ENCODE assay signal across 17 cellular contexts in the genomic region with DNA sequence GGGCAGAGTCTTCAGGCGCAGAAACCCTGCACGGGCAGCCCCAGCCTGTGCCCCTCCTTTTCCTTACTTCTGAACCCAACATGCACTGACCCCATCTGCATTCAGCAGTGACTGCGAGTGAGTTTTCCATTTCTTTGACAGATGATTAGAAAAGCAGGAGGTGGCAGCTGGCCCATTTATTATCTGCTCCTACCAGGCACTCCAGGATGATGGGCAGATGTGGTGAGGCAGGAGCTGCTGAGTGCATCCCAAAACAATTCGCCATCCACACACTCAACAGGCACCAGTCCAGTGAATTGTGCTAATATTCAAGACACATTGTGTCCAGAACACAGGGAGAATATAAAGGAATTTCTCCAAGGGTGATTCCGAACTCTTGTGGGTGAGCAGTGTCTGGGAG.
DNase-seq lines count a peak whose midpoint lies in the region; ATAC-seq and TF ChIP-seq lines count a peak whose summit lies in the region.
"Had no signal": no experiment of that assay in that cellular context is flagged by ENCODE, and none has a peak within 500 bp of the region (broad histone marks: within the 10 kb centered on the region; RNA-seq: fewer than 3 reads in every experiment).

No MANE protein-coding gene starts in this region.

- DNase-seq in NCI-H2227 (lab: John Stamatoyannopoulos, UW; ENCODE audit: unreplicated experiment) (peak; percentile 7), NCI-H2227 treated with DMSO at 0.1 percent for 48 hours (lab: John Stamatoyannopoulos, UW) (no peak), NCI-H69 (lab: John Stamatoyannopoulos, UW) (peak; percentile 31), fibroblast of mammary gland (ENCODE audit: low read depth) (peak; percentile 63), epidermal melanocyte (ENCODE audit: insufficient read length, low spot score) (no peak), mesenteric fat pad (ENCODE audit: low spot score) (no peak), breast epithelium (ENCODE audit: low spot score in 2 of 2) (no peak)
- DNase-seq: 8988T; CD8-positive, alpha-beta memory T cell; GDM1; NCI-H1930; NCI-H526; OCI-M1; RPMI8226; SW 1271 had no signal

- peaks cover 0 to 5% of the 10 kb centered on the region in 2 donors for H3K27me3 ChIP-seq in breast epithelium
- H3K27me3 ChIP-seq: BLaER1 treated with 17β-estradiol and CSF1 and Interleukin-3, amounts not matched to agents 10 nM and 100 nM had no signal

- intact Hi-C loops in breast epithelium (cut with DNase I; ENCODE audit: low total_unique reads), result no loop called here

- no peak for TF ChIP-seq POLR2A in breast epithelium (IDR thresholded peaks at IDR 0.05)

- H3K9me3 ChIP-seq in breast epithelium, result no peaks in the 10 kb centered on the region

- H3K4me3 ChIP-seq in fibroblast of mammary gland (ENCODE audit: control insufficient read depth, low read depth, low read length) (no peak overlapping the region), breast epithelium (no peak overlapping the region)
- H3K4me3 ChIP-seq: BLaER1 treated with 17β-estradiol and CSF1 and Interleukin-3, amounts not matched to agents 10 nM and 100 nM had no signal

- TF ChIP-seq CTCF in fibroblast of mammary gland (conservative IDR thresholded peaks at IDR 0.05; ENCODE audit: control insufficient read depth, insufficient read depth, low read depth, low read length) (no peak), breast epithelium (IDR thresholded peaks at IDR 0.05) (no peak)

- H3K27ac ChIP-seq in breast epithelium, result no peak overlapping the region
- H3K27ac ChIP-seq: BLaER1 treated with 17β-estradiol and CSF1 and Interleukin-3, amounts not matched to agents 10 nM and 100 nM had no signal

- no peak for ATAC-seq in HG02759 (IDR thresholded peaks at IDR 0.05; ENCODE audit: unreplicated experiment)

- H3K36me3 ChIP-seq in breast epithelium, result no peaks in the 10 kb centered on the region
- H3K36me3 ChIP-seq: BLaER1 treated with 17β-estradiol and CSF1 and Interleukin-3, amounts not matched to agents 10 nM and 100 nM had no signal

- no peaks in the 10 kb centered on the region for H3K4me1 ChIP-seq in breast epithelium

Comparison
In these comparisons a context has a peak if more than half of its experiments do, and no peak if none do; other contexts are left out.
1. DNase-seq: peak in NCI-H2227 (single experiment), NCI-H69 (single experiment) and fibroblast of mammary gland (single experiment); none in NCI-H2227 treated with DMSO at 0.1 percent for 48 hours (single experiment), epidermal melanocyte (single experiment), mesenteric fat pad (single experiment) and breast epithelium (0 of 2).